ENCODE assay signal across 23 cellular contexts in the genomic region with DNA sequence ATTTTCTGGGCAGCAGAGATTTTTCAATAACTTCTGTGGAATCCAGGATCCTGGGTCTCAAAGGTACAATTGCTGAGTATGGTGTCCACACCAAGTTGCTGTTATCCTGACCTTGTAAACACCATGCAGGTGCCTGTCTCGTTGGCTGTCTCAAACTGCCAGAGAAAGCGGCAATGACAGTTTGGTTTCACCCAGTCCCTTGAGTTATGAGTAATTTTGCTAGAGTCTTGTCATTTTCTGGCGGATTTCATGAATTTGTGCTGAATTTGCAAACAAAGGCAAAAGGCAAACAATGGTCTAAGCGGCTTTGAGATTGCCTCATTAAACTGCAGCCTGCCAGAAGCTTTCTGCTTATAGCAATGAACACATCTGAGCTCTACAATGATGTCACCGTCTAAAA.
DNase-seq lines count a peak whose midpoint lies in the region; TF ChIP-seq lines count a peak whose summit lies in the region.
"Had no signal": no experiment of that assay in that cellular context is flagged by ENCODE, and none has a peak within 500 bp of the region (broad histone marks: within the 10 kb centered on the region; RNA-seq: fewer than 3 reads in every experiment).

No MANE protein-coding gene starts in this region.

- H3K9ac ChIP-seq in SK-N-MC (ENCODE audit: insufficient read length), result peak overlapping the region; percentile 37
- H3K9ac ChIP-seq: BLaER1 treated with 17β-estradiol and CSF1 and Interleukin-3, amounts not matched to agents 10 nM and 100 nM had no signal

- DNase-seq in NCI-H748 (lab: John Stamatoyannopoulos, UW; ENCODE audit: unreplicated experiment), result peak; percentile 1
- no peak for DNase-seq in NCI-H748 treated with DMSO at 0.1 percent for 48 hours (lab: John Stamatoyannopoulos, UW)
- DNase-seq in SK-N-MC (ENCODE audit: low read depth, low spot score), result no peak
- DNase-seq in fibroblast of the aortic adventitia (ENCODE audit: low read depth), result peak; percentile 6
- DNase-seq in retinal pigment epithelial cell (ENCODE audit: low read depth), result peak; percentile 35
- DNase-seq in HuH-7 (ENCODE audit: low spot score), result no peak
- DNase-seq in NCI-H1694 treated with DMSO at 0.1 percent for 48 hours (lab: John Stamatoyannopoulos, UW), result no peak
- no peak for DNase-seq in activated CD4-positive, alpha-beta T cell treated with anti-CD3 and anti-CD28 coated beads for 4 hours
- DNase-seq: ACHN; AML-193; BE2C; CD4-positive, alpha-beta T cell; CD8-positive, alpha-beta memory T cell; DMS 273 treated with DMSO at 0.1 percent for 48 hours; DMS79; EL; GDM1; HFFc6 had no signal

- no peaks in the 10 kb centered on the region for H3K9me3 ChIP-seq in SK-N-MC (ENCODE audit: low read depth, low read length)
- H3K9me3 ChIP-seq: HAP-1 had no signal

- peak overlapping the region; percentile 33 for H3K4me3 ChIP-seq in SK-N-MC
- H3K4me3 ChIP-seq in fibroblast of the aortic adventitia (ENCODE audit: low read depth, low read length), result no peak overlapping the region
- no peak overlapping the region for H3K4me3 ChIP-seq in retinal pigment epithelial cell (ENCODE audit: low read length)
- H3K4me3 ChIP-seq: BLaER1 treated with 17β-estradiol and CSF1 and Interleukin-3, amounts not matched to agents 10 nM and 100 nM; GM12878; GM23338; HAP-1 had no signal

- H3K36me3 ChIP-seq in SK-N-MC (ENCODE audit: insufficient read depth, low read length), result no peaks in the 10 kb centered on the region
- H3K36me3 ChIP-seq: BE2C; BLaER1 treated with 17β-estradiol and CSF1 and Interleukin-3, amounts not matched to agents 10 nM and 100 nM; HAP-1 had no signal

- peak overlapping the region; percentile 95 for H3K27ac ChIP-seq in SK-N-MC
- H3K27ac ChIP-seq: 22Rv1; BLaER1 treated with 17β-estradiol and CSF1 and Interleukin-3, amounts not matched to agents 10 nM and 100 nM had no signal

- TF ChIP-seq CTCF in fibroblast of the aortic adventitia (IDR thresholded peaks at IDR 0.05; ENCODE audit: insufficient read depth, low read length), result no peak
- no peak for TF ChIP-seq CTCF in retinal pigment epithelial cell (conservative IDR thresholded peaks at IDR 0.05; ENCODE audit: low read depth, low read length)

Comparison
In these comparisons a context has a peak if more than half of its experiments do, and no peak if none do; other contexts are left out.
1. DNase-seq: peak in NCI-H748 (single experiment), fibroblast of the aortic adventitia (single experiment) and retinal pigment epithelial cell (single experiment); none in NCI-H748 treated with DMSO at 0.1 percent for 48 hours (single experiment), SK-N-MC (single experiment), HuH-7 (single experiment), NCI-H1694 treated with DMSO at 0.1 percent for 48 hours (single experiment) and activated CD4-positive, alpha-beta T cell treated with anti-CD3 and anti-CD28 coated beads for 4 hours (0 of 2).